Comparison of ENCODE assay signal across 8 cellular contexts in genomic region chr3:48240711-48241491, GRCh38.
DNase-seq lines count a peak whose midpoint lies in the region; ATAC-seq and TF ChIP-seq lines count a peak whose summit lies in the region.

ZNF589 (plus strand) TSS chr3:48241104; CDS start chr3:48241172, 68 bp downstream.

- TF ChIP-seq POLR2A in erythroblast (IDR thresholded peaks at IDR 0.05; ENCODE audit: low read length), result peak; percentile 81

- H3K4me3 ChIP-seq in muscle layer of colon (ENCODE audit: low read depth in 1 of 2, low read length in 2 of 2), result peak within 1 kb of the TSS; percentile 77 to 82

- H3K27ac ChIP-seq in muscle layer of colon (ENCODE audit: low read depth, low read length), result peak within 1 kb of the TSS; percentile 85

- peak; percentile 87 for ATAC-seq in GM21526 (IDR thresholded peaks at IDR 0.05; ENCODE audit: low FRiP score, unreplicated experiment)

- DNase-seq in DMS114 treated with DMSO at 0.1 percent for 48 hours (lab: John Stamatoyannopoulos, UW; ENCODE audit: unreplicated experiment) (peak; percentile 72), HuH-7.5 (ENCODE audit: low spot score) (peak; percentile 97), OCI-M1 (lab: John Stamatoyannopoulos, UW) (peak; percentile 98), activated T-cell treated with anti-CD3 and anti-CD28 coated beads for 4 hours (peak; percentile 86), erythroblast (lab: John Stamatoyannopoulos, UW) (peak; percentile 93 to 94)
- peak; percentile 90 for DNase-seq in stimulated activated CD8-positive, alpha-beta memory T cell treated with anti-CD3 and anti-CD28 coated beads, Interleukin-7, amount 100 ng/mL, for 4 hours (ENCODE audit: low read depth in 2 of 2)

- no peaks in the 10 kb centered on the region for H3K36me3 ChIP-seq in muscle layer of colon (ENCODE audit: insufficient read depth, low read length)

- H3K9me3 ChIP-seq in muscle layer of colon (ENCODE audit: low read length), result no peaks in the 10 kb centered on the region

- H3K27me3 ChIP-seq in muscle layer of colon (ENCODE audit: control insufficient read depth in 1 of 2, insufficient read depth in 2 of 2, low read length in 2 of 2), result no peaks in the 10 kb centered on the region

- H3K9ac ChIP-seq in muscle layer of colon (ENCODE audit: low read length), result peak within 1 kb of the TSS; percentile 49

- peaks cover 12% of the 10 kb centered on the region for H3K4me1 ChIP-seq in muscle layer of colon (ENCODE audit: insufficient read depth, low read length)

Comparison
In these comparisons a context has a peak if more than half of its experiments do, and no peak if none do; other contexts are left out.
1. Peak in every context shown above with its lines: DNase-seq, ATAC-seq, H3K4me3 ChIP-seq and H3K27ac ChIP-seq.